In genomic region chr7:8433477-8434289, GRCh38 we compare ENCODE assay signal across 9 cellular contexts. TPM values are rescaled to one million over a fixed set of nuclear protein-coding genes. Genes with fewer than 3 reads are reported as not detected.
A peak's percentile ranks its signal among the peaks of the same experiment; 100 is the strongest.
DNase-seq lines count a peak whose midpoint lies in the region; ATAC-seq and TF ChIP-seq lines count a peak whose summit lies in the region.
"Had no signal": no experiment of that assay in that cellular context is flagged by ENCODE, and none has a peak within 500 bp of the region (broad histone marks: within the 10 kb centered on the region; RNA-seq: fewer than 3 reads in every experiment).

TSS of gene NXPH1 (plus strand) at chr7:8433609.

- peaks cover 7% of the 10 kb centered on the region for H3K36me3 Mint-ChIP-seq in natural killer cell treated with Interleukin-12 subunit alpha and Interleukin-12 subunit beta and Interleukin-15 and Interleukin-18, amount 100 ng/mL, for 72 hours
- no peaks in the 10 kb centered on the region for H3K36me3 Mint-ChIP-seq in natural killer cell
- H3K36me3 Mint-ChIP-seq in stimulated activated naive CD8-positive, alpha-beta T cell treated with anti-CD3 and anti-CD28 coated beads, Interleukin-15, Interleukin-2, amounts not matched to agents 100 ng/mL and 50 ng/mL, for 24 hours (ENCODE audit: low read depth): peaks cover 4% of the 10 kb centered on the region

- peak within 1 kb of the TSS; percentile 52 for H3K4me3 Mint-ChIP-seq in natural killer cell treated with Interleukin-12 subunit alpha and Interleukin-12 subunit beta and Interleukin-15 and Interleukin-18, amount 100 ng/mL, for 72 hours
- no peak within 1 kb of the TSS for H3K4me3 Mint-ChIP-seq in natural killer cell
- H3K4me3 Mint-ChIP-seq in stimulated activated naive CD8-positive, alpha-beta T cell treated with anti-CD3 and anti-CD28 coated beads, Interleukin-15, Interleukin-2, amounts not matched to agents 100 ng/mL and 50 ng/mL, for 24 hours: peak within 1 kb of the TSS; percentile 40

- peak within 1 kb of the TSS in 1 of 2 donors; percentile 22 for H3K27ac Mint-ChIP-seq in natural killer cell treated with Interleukin-12 subunit alpha and Interleukin-12 subunit beta and Interleukin-15 and Interleukin-18, amount 100 ng/mL, for 72 hours
- no peak within 1 kb of the TSS for H3K27ac Mint-ChIP-seq in natural killer cell
- peak within 1 kb of the TSS; percentile 56 for H3K27ac Mint-ChIP-seq in stimulated activated naive CD8-positive, alpha-beta T cell treated with anti-CD3 and anti-CD28 coated beads, Interleukin-15, Interleukin-2, amounts not matched to agents 100 ng/mL and 50 ng/mL, for 24 hours

- DNase-seq in natural killer cell treated with Interleukin-12 subunit alpha and Interleukin-12 subunit beta and Interleukin-15 and Interleukin-18, amount 100 ng/mL, for 72 hours (ENCODE audit: low spot score): no peak
- DNase-seq in natural killer cell (no peak), NCI-H748 (lab: John Stamatoyannopoulos, UW; ENCODE audit: unreplicated experiment) (peak; percentile 93), glomerular visceral epithelial cell (ENCODE audit: extremely low spot score) (peak; percentile 13)

- intact Hi-C loops in natural killer cell (cut with micrococcal nuclease): no loop called here

- TF ChIP-seq CTCF in natural killer cell (IDR thresholded peaks at IDR 0.05): no peak

- peaks cover 3% of the 10 kb centered on the region for H3K9me3 Mint-ChIP-seq in natural killer cell treated with Interleukin-12 subunit alpha and Interleukin-12 subunit beta and Interleukin-15 and Interleukin-18, amount 100 ng/mL, for 72 hours
- peaks cover 2 to 4% of the 10 kb centered on the region in 2 donors for H3K9me3 Mint-ChIP-seq in natural killer cell
- no peaks in the 10 kb centered on the region for H3K9me3 Mint-ChIP-seq in stimulated activated naive CD8-positive, alpha-beta T cell treated with anti-CD3 and anti-CD28 coated beads, Interleukin-15, Interleukin-2, amounts not matched to agents 100 ng/mL and 50 ng/mL, for 24 hours

- ATAC-seq in natural killer cell treated with Interleukin-12 subunit alpha and Interleukin-12 subunit beta and Interleukin-15 and Interleukin-18, amount 100 ng/mL, for 72 hours: peak in 1 of 2 donors; percentile 24
- ATAC-seq in natural killer cell: no peak
- no peak for ATAC-seq in GM21576 (IDR thresholded peaks at IDR 0.05; ENCODE audit: unreplicated experiment)
- ATAC-seq in HG03378 (IDR thresholded peaks at IDR 0.05; ENCODE audit: unreplicated experiment): no peak
- no peak for ATAC-seq in HG02981 (IDR thresholded peaks at IDR 0.05; ENCODE audit: unreplicated experiment)

- H3K27me3 Mint-ChIP-seq in natural killer cell treated with Interleukin-12 subunit alpha and Interleukin-12 subunit beta and Interleukin-15 and Interleukin-18, amount 100 ng/mL, for 72 hours: peaks cover 50 to 74% of the 10 kb centered on the region in 2 donors
- peaks cover 52 to 77% of the 10 kb centered on the region in 2 donors for H3K27me3 Mint-ChIP-seq in natural killer cell (ENCODE audit: low read depth in 2 of 2)
- H3K27me3 Mint-ChIP-seq in stimulated activated naive CD8-positive, alpha-beta T cell treated with anti-CD3 and anti-CD28 coated beads, Interleukin-15, Interleukin-2, amounts not matched to agents 100 ng/mL and 50 ng/mL, for 24 hours: peaks cover 76% of the 10 kb centered on the region

- H3K4me1 Mint-ChIP-seq in natural killer cell treated with Interleukin-12 subunit alpha and Interleukin-12 subunit beta and Interleukin-15 and Interleukin-18, amount 100 ng/mL, for 72 hours (ENCODE audit: low read depth in 2 of 2): peaks cover 6 to 16% of the 10 kb centered on the region in 2 donors
- peaks cover 6 to 9% of the 10 kb centered on the region in 2 donors for H3K4me1 Mint-ChIP-seq in natural killer cell
- peaks cover 15% of the 10 kb centered on the region for H3K4me1 Mint-ChIP-seq in stimulated activated naive CD8-positive, alpha-beta T cell treated with anti-CD3 and anti-CD28 coated beads, Interleukin-15, Interleukin-2, amounts not matched to agents 100 ng/mL and 50 ng/mL, for 24 hours (ENCODE audit: low read depth)

RNA-seq across cellular contexts. Expression of gene NXPH1, which starts in this region (rescaled TPM):
- not detected for total RNA-seq in natural killer cell treated with Interleukin-12 subunit alpha and Interleukin-12 subunit beta and Interleukin-15 and Interleukin-18, amount 100 ng/mL, for 72 hours
- not detected for total RNA-seq in natural killer cell
- total RNA-seq: mononuclear cell had no signal

Comparison
In these comparisons a context has a peak if more than half of its experiments do, and no peak if none do; other contexts are left out.
1. DNase-seq: peak in NCI-H748 (single experiment) and glomerular visceral epithelial cell (single experiment); none in natural killer cell treated with Interleukin-12 subunit alpha and Interleukin-12 subunit beta and Interleukin-15 and Interleukin-18, amount 100 ng/mL, for 72 hours (single experiment) and natural killer cell (single experiment).